17 cellular contexts compared by ENCODE assay signal in genomic region chr20:47246061-47246460, GRCh38.
DNase-seq lines count a peak whose midpoint lies in the region; ATAC-seq and TF ChIP-seq lines count a peak whose summit lies in the region.
"Had no signal": no experiment of that assay in that cellular context is flagged by ENCODE, and none has a peak within 500 bp of the region (broad histone marks: within the 10 kb centered on the region; RNA-seq: fewer than 3 reads in every experiment).

No MANE protein-coding gene starts in this region.

- H2AFZ ChIP-seq in H9 (ENCODE audit: low read length) (no peak overlapping the region), trophoblast cell (ENCODE audit: insufficient read depth, low read length, poor library complexity) (no peak overlapping the region)

- H3K9me3 Mint-ChIP-seq in H9 (no peaks in the 10 kb centered on the region), WTC11 (no peaks in the 10 kb centered on the region), glutamatergic neuron (ENCODE audit: unreplicated experiment) (peaks cover 2% of the 10 kb centered on the region), osteocyte (ENCODE audit: unreplicated experiment) (no peaks in the 10 kb centered on the region)
- H3K9me3 Mint-ChIP-seq: CD8-positive, alpha-beta T cell had no signal

- H4K91ac ChIP-seq in H9 (ENCODE audit: insufficient read length, low read depth, low read length) (no peak overlapping the region), trophoblast cell (ENCODE audit: low read depth, low read length) (no peak overlapping the region)

- H3K27ac ChIP-seq in BLaER1: peak overlapping the region; percentile 69; the same call in 1 of the 2 replicates
- H3K27ac ChIP-seq in H9 (ENCODE audit: insufficient read length, low read depth, low read length): no peak overlapping the region
- H3K27ac ChIP-seq in trophoblast cell (ENCODE audit: low read depth, low read length): no peak overlapping the region
- H3K27ac ChIP-seq: A549 had no signal

- H4K20me1 ChIP-seq in BLaER1: peaks cover 100% of the 10 kb centered on the region
- peaks cover 4% of the 10 kb centered on the region for H4K20me1 ChIP-seq in H9 (ENCODE audit: control insufficient read depth, insufficient read depth, insufficient read length)

- H3K79me1 ChIP-seq in H9 (ENCODE audit: insufficient read depth, low read depth, low read length, poor library complexity, severe bottlenecking): no peaks in the 10 kb centered on the region
- H3K79me1 ChIP-seq in trophoblast cell (ENCODE audit: low read length): no peaks in the 10 kb centered on the region

- H3K4me2 ChIP-seq in BLaER1 (peak overlapping the region; percentile 74; the same call in 1 of the 2 replicates), H9 (ENCODE audit: insufficient read depth, insufficient read length, low read length) (no peak overlapping the region), trophoblast cell (ENCODE audit: low read length) (no peak overlapping the region)
- H3K4me2 ChIP-seq: A549 had no signal

- POLR2A ChIA-PET in WTC11 (lab: Charles Lee): no interaction called here

- H3K36me3 ChIP-seq in BLaER1: peaks cover 100% of the 10 kb centered on the region
- H3K36me3 ChIP-seq in trophoblast cell (ENCODE audit: control insufficient read depth in 1 of 2, insufficient read depth in 2 of 2, low read length in 2 of 2): peaks cover 38 to 65% of the 10 kb centered on the region in 2 experiments

- TF ChIP-seq CTCF in H9 (conservative IDR thresholded peaks at IDR 0.05) (no peak), WTC11 (IDR thresholded peaks at IDR 0.05) (no peak), glutamatergic neuron (IDR thresholded peaks at IDR 0.05; ENCODE audit: partially characterized antibody, unreplicated experiment) (no peak), osteocyte (IDR thresholded peaks at IDR 0.05) (no peak)

- no peaks in the 10 kb centered on the region for H3K23me2 ChIP-seq in H9 (ENCODE audit: insufficient read length, low read depth, low read length, poor library complexity, severe bottlenecking)

- WGBS in H9 (ENCODE audit: extremely low coverage, insufficient read length, low lambda C conversion rate): no CpG with 5 or more reads among the region's 8 CpGs
- WGBS in trophoblast cell (ENCODE audit: extremely low coverage, insufficient coverage, insufficient read length): no CpG with 5 or more reads among the region's 8 CpGs

- H3K4ac ChIP-seq in H9 (ENCODE audit: low read depth, low read length): no peak overlapping the region
- no peak overlapping the region for H3K4ac ChIP-seq in trophoblast cell (ENCODE audit: low read depth, low read length)

- no peak overlapping the region for H3T11ph ChIP-seq in H9 (ENCODE audit: low read length)

- CTCF ChIA-PET in WTC11 (lab: Charles Lee): interaction anchor here (0.8 to 1.1 kb wide), 2 partner anchors 40 to 138 kb away, joined by 3 read pairs; no protein-coding TSS in a partner anchor

- no peak for DNase-seq in H9
- no peak for DNase-seq in WTC11 (ENCODE audit: low spot score)
- DNase-seq in glutamatergic neuron: no peak
- no peak for DNase-seq in NCI-H510A (lab: John Stamatoyannopoulos, UW)
- no peak for DNase-seq in osteocyte (ENCODE audit: extremely low spot score, unreplicated experiment)
- no peak for DNase-seq in midbrain (lab: John Stamatoyannopoulos, UW)
- no peak for DNase-seq in trophoblast cell
- DNase-seq: CD8-positive, alpha-beta T cell; NCI-H1092 treated with DMSO at 0.1 percent for 48 hours; NCI-H2081 treated with DMSO at 0.1 percent for 48 hours; NCI-H446 treated with DMSO at 0.1 percent for 48 hours; OCI-M1; Right ventricle myocardium superior had no signal

- H2BK12ac ChIP-seq in H9 (ENCODE audit: insufficient read length, low read depth, low read length): no peak overlapping the region
- H2BK12ac ChIP-seq in trophoblast cell (ENCODE audit: low read length): no peak overlapping the region

- H4K12ac ChIP-seq in trophoblast cell (ENCODE audit: low read depth, low read length): no peak overlapping the region

- no peak overlapping the region for H2BK120ac ChIP-seq in H9 (ENCODE audit: low read depth, low read length, poor library complexity, severe bottlenecking)
- H2BK120ac ChIP-seq in trophoblast cell (ENCODE audit: insufficient read depth, low read length, poor library complexity): no peak overlapping the region

- H3K9ac ChIP-seq in BLaER1 (0 out of 2 replicates have a peak overlapping the region, but pooled peaks have one; percentile 20), H9 (ENCODE audit: extremely low read depth, insufficient read length, low read length) (no peak overlapping the region), trophoblast cell (ENCODE audit: low read length) (no peak overlapping the region)

- H2BK20ac ChIP-seq in H9 (ENCODE audit: low read depth, low read length, poor library complexity, severe bottlenecking): no peak overlapping the region

- H3K4me3 ChIP-seq in BLaER1: no peak overlapping the region
- no peak overlapping the region for H3K4me3 ChIP-seq in trophoblast cell (ENCODE audit: low read depth, low read length)
- H3K4me3 ChIP-seq: A549; BLaER1 treated with 17β-estradiol and CSF1 and Interleukin-3, amounts not matched to agents 10 nM and 100 nM; HAP-1 had no signal

- H3K4me1 Mint-ChIP-seq in H9 (peaks cover 0 to 14% of the 10 kb centered on the region in 2 experiments; a peak in 2 of 4 replicates), WTC11 (peaks cover 14% of the 10 kb centered on the region), glutamatergic neuron (ENCODE audit: low read depth, unreplicated experiment) (peaks cover 29% of the 10 kb centered on the region), osteocyte (ENCODE audit: unreplicated experiment) (peaks cover 12% of the 10 kb centered on the region)

- H3K27me3 Mint-ChIP-seq in H9 (ENCODE audit: low read depth): no peaks in the 10 kb centered on the region
- no peaks in the 10 kb centered on the region for H3K27me3 Mint-ChIP-seq in WTC11 (ENCODE audit: low read depth)
- H3K27me3 Mint-ChIP-seq in glutamatergic neuron (ENCODE audit: unreplicated experiment): peaks cover 3% of the 10 kb centered on the region
- no peaks in the 10 kb centered on the region for H3K27me3 Mint-ChIP-seq in osteocyte (ENCODE audit: unreplicated experiment)

- peak overlapping the region in 2 of 3 experiments; percentile 21 to 59; a peak in 2 of 7 replicates for H3K27ac Mint-ChIP-seq in H9
- H3K27ac Mint-ChIP-seq in WTC11: peak overlapping the region; percentile 21
- peak overlapping the region; percentile 87 for H3K27ac Mint-ChIP-seq in glutamatergic neuron (ENCODE audit: unreplicated experiment)
- no peak overlapping the region for H3K27ac Mint-ChIP-seq in osteocyte (ENCODE audit: unreplicated experiment)
- H3K27ac Mint-ChIP-seq: CD8-positive, alpha-beta T cell had no signal

- no peak overlapping the region for H4K5ac ChIP-seq in H9 (ENCODE audit: insufficient read length, low read depth, low read length)

- H2BK5ac ChIP-seq in H9 (ENCODE audit: insufficient read length, low read length) (no peak overlapping the region), trophoblast cell (ENCODE audit: low read depth, low read length, poor library complexity) (no peak overlapping the region)

- H3K36me3 Mint-ChIP-seq in H9 (ENCODE audit: insufficient read depth in 1 of 3, low read depth in 3 of 3) (peaks cover 40 to 91% (median 84%) of the 10 kb centered on the region in 3 experiments), WTC11 (peaks cover 74% of the 10 kb centered on the region), glutamatergic neuron (ENCODE audit: unreplicated experiment) (peaks cover 12% of the 10 kb centered on the region), osteocyte (ENCODE audit: unreplicated experiment) (peaks cover 60% of the 10 kb centered on the region)

- H3K23ac ChIP-seq in H9 (ENCODE audit: insufficient read length, low read depth, low read length): no peak overlapping the region
- no peak overlapping the region for H3K23ac ChIP-seq in trophoblast cell (ENCODE audit: low read length)

- H3K4me1 ChIP-seq in BLaER1: peaks cover 99% of the 10 kb centered on the region
- no peaks in the 10 kb centered on the region for H3K4me1 ChIP-seq in H9 (ENCODE audit: insufficient read depth, low read length)
- H3K4me1 ChIP-seq in trophoblast cell (ENCODE audit: control insufficient read depth in 1 of 2, insufficient read depth in 2 of 2, low read length in 2 of 2): no peaks in the 10 kb centered on the region
- H3K4me1 ChIP-seq: A549, HAP-1 had no signal

- H3K27me3 ChIP-seq in BLaER1: no peaks in the 10 kb centered on the region
- no peaks in the 10 kb centered on the region for H3K27me3 ChIP-seq in H9 (ENCODE audit: insufficient read depth, low read length)
- H3K27me3 ChIP-seq in trophoblast cell (ENCODE audit: insufficient read depth, low read length): no peaks in the 10 kb centered on the region
- H3K27me3 ChIP-seq: BLaER1 treated with 17β-estradiol and CSF1 and Interleukin-3, amounts not matched to agents 10 nM and 100 nM had no signal

- H3K79me2 ChIP-seq in H9 (ENCODE audit: insufficient read depth, low read length) (no peaks in the 10 kb centered on the region), trophoblast cell (ENCODE audit: control insufficient read depth, insufficient read depth, low read length, poor library complexity) (no peaks in the 10 kb centered on the region)

- H2AK5ac ChIP-seq in H9 (ENCODE audit: insufficient read length, low read length) (no peak overlapping the region), trophoblast cell (ENCODE audit: low read length) (no peak overlapping the region)

- no peak overlapping the region for H2BK15ac ChIP-seq in H9 (ENCODE audit: low read depth, low read length)

- no peaks in the 10 kb centered on the region for H3K9me3 ChIP-seq in BLaER1
- H3K9me3 ChIP-seq in H9 (ENCODE audit: control insufficient read depth, low read depth, low read length): no peaks in the 10 kb centered on the region
- peaks cover under 1% of the 10 kb centered on the region for H3K9me3 ChIP-seq in trophoblast cell (ENCODE audit: insufficient read depth, low read depth, low read length)
- H3K9me3 ChIP-seq: A549; BLaER1 treated with 17β-estradiol and CSF1 and Interleukin-3, amounts not matched to agents 10 nM and 100 nM; HAP-1 had no signal

- ATAC-seq in WTC11: no peak
- ATAC-seq: A549; CD8-positive, alpha-beta T cell had no signal

- no peak overlapping the region for H3K14ac ChIP-seq in H9 (ENCODE audit: insufficient read depth, low read length)
- no peak overlapping the region for H3K14ac ChIP-seq in trophoblast cell (ENCODE audit: low read length)

- H4K8ac ChIP-seq in H9 (replicated peaks; ENCODE audit: insufficient read length, low read depth, low read length) (no peak overlapping the region), trophoblast cell (ENCODE audit: low read depth, low read length) (no peak overlapping the region)

- H3K4me3 Mint-ChIP-seq in H9: no peak overlapping the region
- no peak overlapping the region for H3K4me3 Mint-ChIP-seq in WTC11
- H3K4me3 Mint-ChIP-seq in glutamatergic neuron (ENCODE audit: unreplicated experiment): peak overlapping the region; percentile 53
- no peak overlapping the region for H3K4me3 Mint-ChIP-seq in osteocyte (ENCODE audit: unreplicated experiment)
- H3K4me3 Mint-ChIP-seq: CD8-positive, alpha-beta T cell had no signal

- H3K18ac ChIP-seq in H9 (ENCODE audit: insufficient read length, low read depth, low read length) (no peak overlapping the region), trophoblast cell (ENCODE audit: low read length) (no peak overlapping the region)

- no peak overlapping the region for H3K56ac ChIP-seq in H9 (ENCODE audit: insufficient read length, low read depth, low read length)

TF ChIP-seq in WTC11, 78 proteins besides CTCF, POLR2A, EP300 and RAD21 (continues in another document):
- TF ChIP-seq ZNF416 (CRISPR knock-in tag; IDR thresholded peaks at IDR 0.05): no peak
